Comparison of ENCODE assay signal across 1 cellular context in genomic region chr3:123750659-123751420, GRCh38.
TF ChIP-seq lines count a peak whose summit lies in the region.

No MANE protein-coding gene starts in this region.

TF ChIP-seq in GM23338, 12 proteins besides CTCF, POLR2A, EP300 and RAD21 (continued from another document):
- TF ChIP-seq, protein P1, sequence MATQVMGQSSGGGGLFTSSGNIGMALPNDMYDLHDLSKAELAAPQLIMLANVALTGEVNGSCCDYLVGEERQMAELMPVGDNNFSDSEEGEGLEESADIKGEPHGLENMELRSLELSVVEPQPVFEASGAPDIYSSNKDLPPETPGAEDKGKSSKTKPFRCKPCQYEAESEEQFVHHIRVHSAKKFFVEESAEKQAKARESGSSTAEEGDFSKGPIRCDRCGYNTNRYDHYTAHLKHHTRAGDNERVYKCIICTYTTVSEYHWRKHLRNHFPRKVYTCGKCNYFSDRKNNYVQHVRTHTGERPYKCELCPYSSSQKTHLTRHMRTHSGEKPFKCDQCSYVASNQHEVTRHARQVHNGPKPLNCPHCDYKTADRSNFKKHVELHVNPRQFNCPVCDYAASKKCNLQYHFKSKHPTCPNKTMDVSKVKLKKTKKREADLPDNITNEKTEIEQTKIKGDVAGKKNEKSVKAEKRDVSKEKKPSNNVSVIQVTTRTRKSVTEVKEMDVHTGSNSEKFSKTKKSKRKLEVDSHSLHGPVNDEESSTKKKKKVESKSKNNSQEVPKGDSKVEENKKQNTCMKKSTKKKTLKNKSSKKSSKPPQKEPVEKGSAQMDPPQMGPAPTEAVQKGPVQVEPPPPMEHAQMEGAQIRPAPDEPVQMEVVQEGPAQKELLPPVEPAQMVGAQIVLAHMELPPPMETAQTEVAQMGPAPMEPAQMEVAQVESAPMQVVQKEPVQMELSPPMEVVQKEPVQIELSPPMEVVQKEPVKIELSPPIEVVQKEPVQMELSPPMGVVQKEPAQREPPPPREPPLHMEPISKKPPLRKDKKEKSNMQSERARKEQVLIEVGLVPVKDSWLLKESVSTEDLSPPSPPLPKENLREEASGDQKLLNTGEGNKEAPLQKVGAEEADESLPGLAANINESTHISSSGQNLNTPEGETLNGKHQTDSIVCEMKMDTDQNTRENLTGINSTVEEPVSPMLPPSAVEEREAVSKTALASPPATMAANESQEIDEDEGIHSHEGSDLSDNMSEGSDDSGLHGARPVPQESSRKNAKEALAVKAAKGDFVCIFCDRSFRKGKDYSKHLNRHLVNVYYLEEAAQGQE (IDR thresholded peaks at IDR 0.05; ENCODE audit: unreplicated experiment) = no peak
- TF ChIP-seq STAT1 (IDR thresholded peaks at IDR 0.05; ENCODE audit: unreplicated experiment) = no peak
- no peak for TF ChIP-seq EZH2 (IDR thresholded peaks at IDR 0.05; ENCODE audit: low read depth, unreplicated experiment)
- TF ChIP-seq NANOG (IDR thresholded peaks at IDR 0.05; ENCODE audit: borderline replicate concordance) = no peak
- TF ChIP-seq ZNF114 (CRISPR knock-in tag; IDR thresholded peaks at IDR 0.05) = no peak
- no peak for TF ChIP-seq ZNF331 (CRISPR knock-in tag; IDR thresholded peaks at IDR 0.05; ENCODE audit: low read depth)
- no peak for TF ChIP-seq POLR2AphosphoS5 (IDR thresholded peaks at IDR 0.05; ENCODE audit: low read depth)
- TF ChIP-seq JUNB (IDR thresholded peaks at IDR 0.05; ENCODE audit: unreplicated experiment) = no peak
- no peak for TF ChIP-seq EZH2phosphoT487 (IDR thresholded peaks at IDR 0.05; ENCODE audit: unreplicated experiment)
